In genomic region chr16:1710811-1711507, GRCh38 we compare ENCODE assay signal across 1 cellular context.
TF ChIP-seq lines count a peak whose summit lies in the region.

No MANE protein-coding gene starts in this region.

TF ChIP-seq in HepG2, 621 proteins besides CTCF, POLR2A, EP300 and RAD21 (continues in another document):
- TF ChIP-seq RARA (CRISPR knock-in tag; IDR thresholded peaks at IDR 0.05) (peak; percentile 61), MBD4 (IDR thresholded peaks at IDR 0.05; ENCODE audit: borderline replicate concordance, low read length) (no peak), STAT6 (CRISPR knock-in tag; IDR thresholded peaks at IDR 0.05; ENCODE audit: borderline replicate concordance) (no peak), HNF4G (IDR thresholded peaks at IDR 0.05; ENCODE audit: borderline replicate concordance, low read depth, low read length) (peak; percentile 36; the same call in 1 of the 2 replicates), HNF4G (CRISPR knock-in tag; IDR thresholded peaks at IDR 0.05; ENCODE audit: borderline replicate concordance, low read depth) (no peak), FOXA3 (CRISPR knock-in tag; IDR thresholded peaks at IDR 0.05) (peak; percentile 37; the same call in 1 of the 2 replicates), ARID5B (CRISPR knock-in tag; IDR thresholded peaks at IDR 0.05) (peak; percentile 43), RXRB (CRISPR knock-in tag; IDR thresholded peaks at IDR 0.05; ENCODE audit: borderline replicate concordance) (peak; percentile 41; the same call in 1 of the 2 replicates), SOX6 (IDR thresholded peaks at IDR 0.05) (no peak), SOX6 (CRISPR knock-in tag; IDR thresholded peaks at IDR 0.05) (peak; percentile 41), PAXIP1 (CRISPR knock-in tag; conservative IDR thresholded peaks at IDR 0.05) (peak; percentile 71), ETS1 (CRISPR knock-in tag; IDR thresholded peaks at IDR 0.05) (no peak), NPAS2 (CRISPR knock-in tag; IDR thresholded peaks at IDR 0.05; ENCODE audit: borderline replicate concordance) (no peak), MTA1 (CRISPR knock-in tag; IDR thresholded peaks at IDR 0.05; ENCODE audit: borderline replicate concordance) (peak; percentile 50; the same call in 1 of the 2 replicates), SALL1 (CRISPR knock-in tag; IDR thresholded peaks at IDR 0.05) (peak; percentile 53; the same call in 1 of the 2 replicates), FOSL2 (CRISPR knock-in tag; IDR thresholded peaks at IDR 0.05) (peak; percentile 12; the same call in 1 of the 2 replicates), SAP130 (CRISPR knock-in tag; IDR thresholded peaks at IDR 0.05; ENCODE audit: low read depth) (peak; percentile 25; the same call in 1 of the 2 replicates), ZNF256 (CRISPR knock-in tag; conservative IDR thresholded peaks at IDR 0.05) (no peak), SKIL (CRISPR knock-in tag; IDR thresholded peaks at IDR 0.05; ENCODE audit: borderline replicate concordance) (peak; percentile 40; the same call in 1 of the 2 replicates), ELK4 (CRISPR knock-in tag; IDR thresholded peaks at IDR 0.05; ENCODE audit: borderline replicate concordance) (no peak), ZBTB7B (CRISPR knock-in tag; IDR thresholded peaks at IDR 0.05) (peak; percentile 89), PRMT3 (CRISPR knock-in tag; IDR thresholded peaks at IDR 0.05; ENCODE audit: borderline replicate concordance, low read depth) (no peak), ZFP37 (CRISPR knock-in tag; IDR thresholded peaks at IDR 0.05; ENCODE audit: borderline replicate concordance) (no peak), NONO (IDR thresholded peaks at IDR 0.05) (no peak), NONO (CRISPR knock-in tag; conservative IDR thresholded peaks at IDR 0.05) (0 out of 2 replicates have a peak, but pooled peaks have one; percentile 32), NRL (CRISPR knock-in tag; IDR thresholded peaks at IDR 0.05; ENCODE audit: borderline replicate concordance) (no peak), FOXO1 (CRISPR knock-in tag; IDR thresholded peaks at IDR 0.05) (peak; percentile 62; the same call in 1 of the 2 replicates), RXRA (CRISPR knock-in tag; IDR thresholded peaks at IDR 0.05) (peak; percentile 23; the same call in 1 of the 2 replicates), NR3C1 (CRISPR knock-in tag; IDR thresholded peaks at IDR 0.05) (no peak), ZMYM3 (CRISPR knock-in tag; IDR thresholded peaks at IDR 0.05) (0 out of 2 replicates have a peak, but pooled peaks have one; percentile 26), ZNF552 (CRISPR knock-in tag; IDR thresholded peaks at IDR 0.05; ENCODE audit: borderline replicate concordance) (0 out of 2 replicates have a peak, but pooled peaks have one; percentile 85), MED1 (CRISPR knock-in tag; IDR thresholded peaks at IDR 0.05) (0 out of 2 replicates have a peak, but pooled peaks have one; percentile 23), NR2F6 (IDR thresholded peaks at IDR 0.05) (no peak), NR2F6 (CRISPR knock-in tag; IDR thresholded peaks at IDR 0.05) (peak; percentile 28; the same call in 1 of the 2 replicates), CEBPG (CRISPR knock-in tag; IDR thresholded peaks at IDR 0.05) (peak; percentile 53; the same call in 1 of the 2 replicates), TRIM22 (IDR thresholded peaks at IDR 0.05) (no peak), ZBTB26 (CRISPR knock-in tag; IDR thresholded peaks at IDR 0.05; ENCODE audit: borderline replicate concordance) (no peak), CEBPB (IDR thresholded peaks at IDR 0.05; ENCODE audit: borderline replicate concordance, low read depth, low read length) (peak; percentile 35; the same call in 1 of the 2 replicates), ZSCAN30 (CRISPR knock-in tag; IDR thresholded peaks at IDR 0.05) (no peak), ZBTB4 (CRISPR knock-in tag; IDR thresholded peaks at IDR 0.05; ENCODE audit: borderline replicate concordance) (0 out of 2 replicates have a peak, but pooled peaks have one; percentile 30)
